20 cellular contexts compared by ENCODE assay signal in the genomic region with DNA sequence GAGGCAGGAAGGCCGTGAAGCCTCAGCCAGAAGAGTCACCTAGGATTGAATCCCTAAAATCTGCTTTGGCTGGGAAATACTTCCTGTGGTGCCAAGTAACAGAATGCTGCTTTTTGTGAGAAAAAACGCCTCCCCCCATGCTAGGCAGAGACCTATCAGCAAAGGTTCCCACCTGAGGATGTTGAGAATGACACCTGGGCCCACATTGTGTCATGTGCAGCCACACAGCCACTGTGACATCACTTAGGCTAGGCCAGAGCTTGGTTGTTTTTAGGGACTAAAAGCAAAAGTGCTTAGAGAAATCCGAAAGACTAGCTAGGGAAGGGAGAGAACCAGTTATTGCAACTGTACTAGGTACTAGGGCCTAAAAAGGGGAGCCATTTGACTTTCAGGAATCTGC. TPM values are rescaled to one million over a fixed set of nuclear protein-coding genes. Genes with fewer than 3 reads are reported as not detected.
A peak's percentile ranks its signal among the peaks of the same experiment; 100 is the strongest.
DNase-seq lines count a peak whose midpoint lies in the region; ATAC-seq and TF ChIP-seq lines count a peak whose summit lies in the region.
"Had no signal": no experiment of that assay in that cellular context is flagged by ENCODE, and none has a peak within 500 bp of the region (broad histone marks: within the 10 kb centered on the region; RNA-seq: fewer than 3 reads in every experiment).

No MANE protein-coding gene starts in this region.

- H3K4me1 Mint-ChIP-seq in T-helper 1 cell treated with Interleukin-12 subunit alpha and Interleukin-12 subunit beta and Interleukin-4 antibody, amounts not matched to agents 30 μg/mL and 1 μg/mL, for 36 hours (ENCODE audit: low read depth), result peaks cover 58% of the 10 kb centered on the region
- H3K4me1 Mint-ChIP-seq in activated CD8-positive, alpha-beta T cell treated with anti-CD3 and anti-CD28 coated beads, Interleukin-2, amount 10 ng/mL, durations not matched to agents 7 days and 5 days (ENCODE audit: low read depth), result peaks cover 80% of the 10 kb centered on the region

- peak overlapping the region; percentile 13 for H3K4me3 ChIP-seq in NB4 (ENCODE audit: low read depth, low read length)
- no peak overlapping the region for H3K4me3 ChIP-seq in skin epidermis
- no peak overlapping the region for H3K4me3 ChIP-seq in dorsolateral prefrontal cortex
- H3K4me3 ChIP-seq in ovary, result no peak overlapping the region
- H3K4me3 ChIP-seq: colonic mucosa, K562, right atrium auricular region had no signal

- H3K27me3 Mint-ChIP-seq in T-helper 1 cell treated with Interleukin-12 subunit alpha and Interleukin-12 subunit beta and Interleukin-4 antibody, amounts not matched to agents 30 μg/mL and 1 μg/mL, for 36 hours (ENCODE audit: low read depth), result no peaks in the 10 kb centered on the region
- H3K27me3 Mint-ChIP-seq in activated CD8-positive, alpha-beta T cell treated with anti-CD3 and anti-CD28 coated beads, Interleukin-2, amount 10 ng/mL, durations not matched to agents 7 days and 5 days (ENCODE audit: low read depth), result no peaks in the 10 kb centered on the region

- intact Hi-C loops in dorsolateral prefrontal cortex (cut with DNase I) (no loop called here), ovary (cut with DNase I) (loop anchor here in 1 of 4 donors (10.0 kb wide), 1 partner anchor 105 kb away; the partner anchor contains the start of gene TMEM42)

- no peaks in the 10 kb centered on the region for H3K36me3 ChIP-seq in ovary
- H3K36me3 ChIP-seq: brain microvascular endothelial cell, colonic mucosa, right atrium auricular region had no signal

- no peak for TF ChIP-seq POLR2A in NB4 (IDR thresholded peaks at IDR 0.05; ENCODE audit: extremely low read depth, insufficient read length)
- no peak for TF ChIP-seq POLR2A in ovary (IDR thresholded peaks at IDR 0.05)

- no peaks in the 10 kb centered on the region for H3K9me3 Mint-ChIP-seq in T-helper 1 cell treated with Interleukin-12 subunit alpha and Interleukin-12 subunit beta and Interleukin-4 antibody, amounts not matched to agents 30 μg/mL and 1 μg/mL, for 36 hours
- H3K9me3 Mint-ChIP-seq in activated CD8-positive, alpha-beta T cell treated with anti-CD3 and anti-CD28 coated beads, Interleukin-2, amount 10 ng/mL, durations not matched to agents 7 days and 5 days (ENCODE audit: insufficient read depth), result no peaks in the 10 kb centered on the region
- H3K9me3 Mint-ChIP-seq: activated T-helper 2 cell treated with anti-CD3 and anti-CD28 coated beads, Interferon-gamma antibody, Interleukin-2, Interleukin-4, amounts not matched to agents 10 μg/mL and 5 μg/mL and 100 μg/mL, durations not matched to agents 14 hours and 24 hours and 36 hours had no signal

- peaks cover 5% of the 10 kb centered on the region for H3K4me1 ChIP-seq in ovary (ENCODE audit: insufficient read depth)

- peaks cover 7% of the 10 kb centered on the region for H3K36me3 Mint-ChIP-seq in T-helper 1 cell treated with Interleukin-12 subunit alpha and Interleukin-12 subunit beta and Interleukin-4 antibody, amounts not matched to agents 30 μg/mL and 1 μg/mL, for 36 hours (ENCODE audit: low read depth)
- peaks cover 60% of the 10 kb centered on the region for H3K36me3 Mint-ChIP-seq in activated CD8-positive, alpha-beta T cell treated with anti-CD3 and anti-CD28 coated beads, Interleukin-2, amount 10 ng/mL, durations not matched to agents 7 days and 5 days (ENCODE audit: low read depth)

- H3K27ac ChIP-seq in skin epidermis, result peak overlapping the region in 11 of 21 experiments; percentile 9 to 78 (median 29)
- no peak overlapping the region for H3K27ac ChIP-seq in dorsolateral prefrontal cortex
- H3K27ac ChIP-seq in ovary, result no peak overlapping the region
- H3K27ac ChIP-seq: brain microvascular endothelial cell, right atrium auricular region had no signal

- peak overlapping the region; percentile 5 for H3K27ac Mint-ChIP-seq in T-helper 1 cell treated with Interleukin-12 subunit alpha and Interleukin-12 subunit beta and Interleukin-4 antibody, amounts not matched to agents 30 μg/mL and 1 μg/mL, for 36 hours
- peak overlapping the region; percentile 83 for H3K27ac Mint-ChIP-seq in activated CD8-positive, alpha-beta T cell treated with anti-CD3 and anti-CD28 coated beads, Interleukin-2, amount 10 ng/mL, durations not matched to agents 7 days and 5 days
- H3K27ac Mint-ChIP-seq: activated T-helper 2 cell treated with anti-CD3 and anti-CD28 coated beads, Interferon-gamma antibody, Interleukin-2, Interleukin-4, amounts not matched to agents 10 μg/mL and 5 μg/mL and 100 μg/mL, durations not matched to agents 14 hours and 24 hours and 36 hours had no signal

- H3K4me3 Mint-ChIP-seq in T-helper 1 cell treated with Interleukin-12 subunit alpha and Interleukin-12 subunit beta and Interleukin-4 antibody, amounts not matched to agents 30 μg/mL and 1 μg/mL, for 36 hours, result no peak overlapping the region
- peak overlapping the region; percentile 35 for H3K4me3 Mint-ChIP-seq in activated CD8-positive, alpha-beta T cell treated with anti-CD3 and anti-CD28 coated beads, Interleukin-2, amount 10 ng/mL, durations not matched to agents 7 days and 5 days

- POLR2A ChIA-PET in activated CD8-positive, alpha-beta T cell treated with anti-CD3 and anti-CD28 coated beads, Interleukin-2, amount 10 ng/mL, durations not matched to agents 7 days and 5 days (lab: Charles Lee), result no interaction called here

- no peak for TF ChIP-seq EP300 in ovary (IDR thresholded peaks at IDR 0.05)

- DNase-seq in T-helper 1 cell, result no peak
- no peak for DNase-seq in NB4 (ENCODE audit: low read depth)
- no peak for DNase-seq in activated CD8-positive, alpha-beta T cell treated with anti-CD3 and anti-CD28 coated beads, Interleukin-2, amount 10 ng/mL, durations not matched to agents 7 days and 5 days
- DNase-seq in dorsolateral prefrontal cortex, result no peak
- no peak for DNase-seq in ovary
- DNase-seq in NOMO-1 treated with DMSO at 0.1 percent for 48 hours (lab: John Stamatoyannopoulos, UW; ENCODE audit: unreplicated experiment), result no peak
- DNase-seq: 8988T; activated CD4-positive, alpha-beta T cell treated with anti-CD3 and anti-CD28 coated beads for 1 hour; brain microvascular endothelial cell; colonic mucosa; NCI-H187 treated with DMSO at 0.1 percent for 48 hours; NCI-H2227 treated with DMSO at 0.1 percent for 48 hours; NCI-H774; substantia nigra had no signal

- no peaks in the 10 kb centered on the region for H3K27me3 ChIP-seq in dorsolateral prefrontal cortex
- H3K27me3 ChIP-seq in ovary, result no peaks in the 10 kb centered on the region
- H3K27me3 ChIP-seq: brain microvascular endothelial cell, colonic mucosa, right atrium auricular region had no signal

- no peaks in the 10 kb centered on the region for H3K9me3 ChIP-seq in ovary
- H3K9me3 ChIP-seq: colonic mucosa, right atrium auricular region had no signal

- ATAC-seq in activated CD8-positive, alpha-beta T cell treated with anti-CD3 and anti-CD28 coated beads, Interleukin-2, amount 10 ng/mL, durations not matched to agents 7 days and 5 days, result peak; percentile 14
- ATAC-seq: SK-N-SH treated with all-trans-retinoic acid at 6 μM for 48 hours had no signal

- WGBS in ovary, 3 donors, result 87 to 90% (median 90%) methylated on average over 3 of the region's 3 CpGs

- CTCF ChIA-PET in activated CD8-positive, alpha-beta T cell treated with anti-CD3 and anti-CD28 coated beads, Interleukin-2, amount 10 ng/mL, durations not matched to agents 7 days and 5 days (lab: Charles Lee), result no interaction called here

- TF ChIP-seq CTCF in NB4 (IDR thresholded peaks at IDR 0.05; ENCODE audit: low read depth, low read length) (no peak), dorsolateral prefrontal cortex (IDR thresholded peaks at IDR 0.05 in 54 of 56, conservative IDR thresholded peaks at IDR 0.05 in 2 of 56; ENCODE audit: low read depth in 1 of 56, partially characterized antibody in 56 of 56) (no peak), ovary (IDR thresholded peaks at IDR 0.05) (no peak)

RNA-seq across cellular contexts. Expression of gene ZDHHC3, which starts 6.2 kb away (rescaled TPM):
- total RNA-seq in activated CD8-positive, alpha-beta T cell treated with anti-CD3 and anti-CD28 coated beads, Interleukin-2, amount 10 ng/mL, durations not matched to agents 7 days and 5 days, result 10 to 100 TPM; 62.3 to 71.3 TPM
- 10 to 100 TPM; 41.3 to 77.7 (median 54.1) TPM for total RNA-seq in dorsolateral prefrontal cortex
- 10 to 100 TPM; 28.6 to 63.1 (median 46.2) TPM for total RNA-seq in ovary
- polyA plus RNA-seq in ovary, result 10 to 100 TPM; 30.6 to 81.2 TPM

RNA-seq across cellular contexts. Expression of gene EXOSC7, which starts 6.3 kb away (rescaled TPM):
- 10 to 100 TPM; 49.5 to 50.1 TPM for total RNA-seq in activated CD8-positive, alpha-beta T cell treated with anti-CD3 and anti-CD28 coated beads, Interleukin-2, amount 10 ng/mL, durations not matched to agents 7 days and 5 days
- total RNA-seq in dorsolateral prefrontal cortex (10 to 100 TPM; 25.6 to 46.6 (median 33.5) TPM), ovary (10 to 100 TPM; 28.3 to 39.3 (median 36.8) TPM)
- polyA plus RNA-seq in ovary, result 10 to 100 TPM; 34.5 to 35.4 TPM

RNA-seq across cellular contexts. Expression of gene CLEC3B, which starts 56.3 kb away (rescaled TPM):
- under 1 TPM; 0.29 TPM for total RNA-seq in activated CD8-positive, alpha-beta T cell treated with anti-CD3 and anti-CD28 coated beads, Interleukin-2, amount 10 ng/mL, durations not matched to agents 7 days and 5 days
- total RNA-seq in dorsolateral prefrontal cortex, result 10 to 100 TPM in 83 of 120 experiments, 1 to 10 TPM in 37; 1.3 to 68.1 (median 13.9) TPM
- 10 to 100 TPM in 3 of 7 donors, 1 to 10 TPM in 4; 2.9 to 18.2 (median 7.5) TPM for total RNA-seq in ovary
- polyA plus RNA-seq in ovary, result 10 to 100 TPM; 12.2 to 63.5 TPM
- total RNA-seq: activated T-helper 2 cell treated with anti-CD3 and anti-CD28 coated beads, Interferon-gamma antibody, Interleukin-2, Interleukin-4, amounts not matched to agents 10 μg/mL and 5 μg/mL and 100 μg/mL, durations not matched to agents 14 hours and 24 hours and 36 hours; K562 had no signal
- polyA plus RNA-seq: K562 had no signal

Comparison
In these comparisons a context has a peak if more than half of its experiments do, and no peak if none do; other contexts are left out.
1. H3K27ac ChIP-seq: peak in skin epidermis (11 of 21); none in dorsolateral prefrontal cortex (0 of 59) and ovary (0 of 2).